ENCODE assay signal across 23 cellular contexts in genomic region chr18:50456285-50456684, GRCh38.
DNase-seq lines count a peak whose midpoint lies in the region; ATAC-seq and FAIRE-seq lines count a peak whose summit lies in the region.
"Had no signal": no experiment of that assay in that cellular context is flagged by ENCODE, and none has a peak within 500 bp of the region (broad histone marks: within the 10 kb centered on the region; RNA-seq: fewer than 3 reads in every experiment).

No MANE protein-coding gene starts in this region.

- no peak overlapping the region for H3K27ac Mint-ChIP-seq in activated CD4-positive, alpha-beta T cell treated with anti-CD3 and anti-CD28 coated beads for 36 hours
- H3K27ac Mint-ChIP-seq: B cell; CD4-positive, CD25-positive, alpha-beta regulatory T cell; CD8-positive, alpha-beta T cell; GM23338; H9 had no signal

- H3K27me3 ChIP-seq in small intestine (ENCODE audit: control insufficient read depth in 2 of 2, insufficient read depth in 2 of 2, low read length in 2 of 2): no peaks in the 10 kb centered on the region
- H3K27me3 ChIP-seq: BLaER1 had no signal

- CTCF ChIA-PET in activated CD4-positive, alpha-beta T cell treated with anti-CD3 and anti-CD28 coated beads for 36 hours (lab: Charles Lee): no interaction called here

- 72 to 81% (median 79%) methylated on average over 4 of the region's 4 CpGs for WGBS in small intestine, 3 donors

- ATAC-seq in activated CD4-positive, alpha-beta T cell treated with anti-CD3 and anti-CD28 coated beads for 36 hours: peak; percentile 36
- ATAC-seq: CD8-positive, alpha-beta T cell; GM23338; HCT116 had no signal

- no peaks in the 10 kb centered on the region for H3K36me3 Mint-ChIP-seq in activated CD4-positive, alpha-beta T cell treated with anti-CD3 and anti-CD28 coated beads for 36 hours (ENCODE audit: low read depth)
- H3K36me3 Mint-ChIP-seq: CD4-positive, CD25-positive, alpha-beta regulatory T cell; CD8-positive, alpha-beta T cell had no signal

- no peaks in the 10 kb centered on the region for H3K9me3 Mint-ChIP-seq in activated CD4-positive, alpha-beta T cell treated with anti-CD3 and anti-CD28 coated beads for 36 hours (ENCODE audit: low read depth)
- H3K9me3 Mint-ChIP-seq: CD8-positive, alpha-beta T cell; GM23338 had no signal

- H3K27me3 Mint-ChIP-seq in activated CD4-positive, alpha-beta T cell treated with anti-CD3 and anti-CD28 coated beads for 36 hours: no peaks in the 10 kb centered on the region

- H3K4me3 ChIP-seq in small intestine (ENCODE audit: low read depth in 1 of 2, low read length in 2 of 2): no peak overlapping the region
- H3K4me3 ChIP-seq: BLaER1, GM23338 had no signal

- H3K27ac ChIP-seq in small intestine (ENCODE audit: low read depth in 1 of 2, low read length in 1 of 2): no peak overlapping the region
- H3K27ac ChIP-seq: 22Rv1, BLaER1, C4-2B had no signal

- no peak overlapping the region for H3K4me3 Mint-ChIP-seq in activated CD4-positive, alpha-beta T cell treated with anti-CD3 and anti-CD28 coated beads for 36 hours
- H3K4me3 Mint-ChIP-seq: B cell; CD4-positive, CD25-positive, alpha-beta regulatory T cell; CD8-positive, alpha-beta T cell; GM23338; H9 had no signal

- no peaks in the 10 kb centered on the region for H3K36me3 ChIP-seq in small intestine (ENCODE audit: control insufficient read depth in 2 of 2, insufficient read depth in 2 of 2, low read length in 2 of 2)
- H3K36me3 ChIP-seq: BLaER1 had no signal

- DNase-seq in activated CD4-positive, alpha-beta T cell treated with anti-CD3 and anti-CD28 coated beads for 36 hours: no peak
- no peak for DNase-seq in activated CD4-positive, alpha-beta T cell treated with anti-CD3 and anti-CD28 coated beads, Interleukin-2, amount 50 U/mL, for 48 hours
- DNase-seq in stimulated activated CD4-positive, alpha-beta T cell treated with anti-CD3 and anti-CD28 coated beads, Interleukin-1b, Interleukin-23, amount 100 ng/mL, for 48 hours: peak; percentile 1
- no peak for DNase-seq in stimulated activated CD4-positive, alpha-beta T cell treated with anti-CD3 and anti-CD28 coated beads, Interleukin-2, amount 100 ng/mL, for 24 hours
- DNase-seq in small intestine: peak; percentile 12
- no peak for DNase-seq in NCI-H1436 treated with DMSO at 0.1 percent for 48 hours (lab: John Stamatoyannopoulos, UW)
- no peak for DNase-seq in COR-L47 (lab: John Stamatoyannopoulos, UW)
- DNase-seq: CD4-positive, CD25-positive, alpha-beta regulatory T cell; CD8-positive, alpha-beta T cell; DMS 273 treated with DMSO at 0.1 percent for 48 hours; DMS79 treated with DMSO at 0.1 percent for 48 hours; GF-D8; H9 had no signal

- POLR2A ChIA-PET in activated CD4-positive, alpha-beta T cell treated with anti-CD3 and anti-CD28 coated beads for 36 hours (lab: Charles Lee): no interaction called here

- no peaks in the 10 kb centered on the region for H3K4me1 Mint-ChIP-seq in activated CD4-positive, alpha-beta T cell treated with anti-CD3 and anti-CD28 coated beads for 36 hours
- H3K4me1 Mint-ChIP-seq: B cell had no signal

- intact Hi-C loops in activated CD4-positive, alpha-beta T cell treated with anti-CD3 and anti-CD28 coated beads for 36 hours (cut with DNase I, micrococcal nuclease): no loop called here

- H3K9me3 ChIP-seq in small intestine (ENCODE audit: control insufficient read depth, low read depth): no peaks in the 10 kb centered on the region
- H3K9me3 ChIP-seq: BLaER1 had no signal

- FAIRE-seq in small intestine (lab: Jason Lieb, UNC): no peak
- FAIRE-seq: A204.1, D721Med, GM12891, GM18507 had no signal

- no peaks in the 10 kb centered on the region for H3K4me1 ChIP-seq in small intestine (ENCODE audit: control insufficient read depth in 2 of 2, insufficient read depth in 1 of 2, low read depth in 1 of 2, low read length in 1 of 2)
- H3K4me1 ChIP-seq: BLaER1 had no signal

Comparison
In these comparisons a context has a peak if more than half of its experiments do, and no peak if none do; other contexts are left out.
1. DNase-seq: peak in stimulated activated CD4-positive, alpha-beta T cell treated with anti-CD3 and anti-CD28 coated beads, Interleukin-1b, Interleukin-23, amount 100 ng/mL, for 48 hours (single experiment) and small intestine (single experiment); none in activated CD4-positive, alpha-beta T cell treated with anti-CD3 and anti-CD28 coated beads for 36 hours (single experiment), activated CD4-positive, alpha-beta T cell treated with anti-CD3 and anti-CD28 coated beads, Interleukin-2, amount 50 U/mL, for 48 hours (0 of 2), stimulated activated CD4-positive, alpha-beta T cell treated with anti-CD3 and anti-CD28 coated beads, Interleukin-2, amount 100 ng/mL, for 24 hours (0 of 2), NCI-H1436 treated with DMSO at 0.1 percent for 48 hours (single experiment) and COR-L47 (single experiment).